In the genomic region with DNA sequence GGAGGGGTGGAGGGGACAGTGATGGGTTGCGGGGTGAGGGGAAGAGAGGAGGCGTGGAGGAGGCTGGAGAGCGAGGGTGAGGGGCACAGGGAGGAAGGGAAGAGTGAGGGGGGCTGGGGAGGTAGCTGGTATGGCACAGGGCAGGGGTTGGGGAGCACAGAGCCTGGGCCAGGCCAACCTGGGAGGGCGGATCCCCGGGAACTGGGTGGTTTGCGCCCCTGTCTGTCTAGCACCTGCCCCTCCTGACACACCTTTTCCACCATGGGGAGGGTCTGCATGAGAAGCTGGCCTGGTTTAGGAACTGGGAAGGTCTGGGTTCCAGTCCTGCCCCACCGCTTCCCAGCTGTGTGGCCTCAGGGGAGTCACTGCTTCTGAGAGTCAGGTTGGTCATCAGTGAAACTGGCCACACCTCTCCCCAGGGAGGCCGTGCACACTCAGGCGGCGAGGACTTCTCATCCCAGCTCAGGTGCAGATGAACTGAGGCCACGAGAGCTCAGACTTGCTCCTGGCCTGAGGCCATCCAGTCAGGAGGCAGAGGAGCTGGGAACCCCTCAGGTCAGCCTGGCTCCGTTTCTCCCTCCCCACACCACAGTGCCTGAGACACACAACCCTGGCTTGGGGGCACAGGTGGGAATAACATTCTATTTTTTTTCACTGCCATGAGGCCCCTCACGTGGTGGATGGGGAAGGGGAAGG, we compare ENCODE assay signal across 18 cellular contexts.
"Had no signal": no experiment of that assay in that cellular context is flagged by ENCODE, and none has a peak within 500 bp of the region (broad histone marks: within the 10 kb centered on the region; RNA-seq: fewer than 3 reads in every experiment).

No MANE protein-coding gene starts in this region.

- H3K4me3 ChIP-seq: breast epithelium, heart left ventricle, lower lobe of right lung, stomach, transverse colon, vagina had no signal

- H3K9me3 ChIP-seq: lower lobe of right lung, transverse colon, vagina had no signal

- H3K36me3 ChIP-seq: breast epithelium, heart left ventricle, lower lobe of right lung, transverse colon, vagina had no signal

- DNase-seq: activated CD4-positive, alpha-beta T cell treated with anti-CD3 and anti-CD28 coated beads for 1 hour; activated CD4-positive, alpha-beta T cell treated with anti-CD3 and anti-CD28 coated beads, Interleukin-2, amount 50 U/mL, for 1 hour; activated naive CD4-positive, alpha-beta T cell; activated T-cell treated with anti-CD3 and anti-CD28 coated beads, Interleukin-2, amount 50 U/mL, for 1 hour; amniotic stem cell; cortex of kidney; heart left ventricle; naive B cell; occipital lobe; stimulated activated CD4-positive, alpha-beta T cell treated with anti-CD3 and anti-CD28 coated beads, Interleukin-4, amount 100 ng/mL, for 4 hours; stomach; transverse colon had no signal

- H3K27ac ChIP-seq: breast epithelium, epithelial cell of prostate, heart left ventricle, lower lobe of right lung, stomach, transverse colon, vagina, VCaP had no signal

- ATAC-seq: heart left ventricle, left colon had no signal

- H3K27me3 ChIP-seq: breast epithelium, heart left ventricle, transverse colon, vagina had no signal

- H3K4me1 ChIP-seq: breast epithelium, heart left ventricle, lower lobe of right lung, stomach, transverse colon, vagina had no signal
